In genomic region chr13:113057559-113057958, GRCh38 we compare ENCODE assay signal across 12 cellular contexts. TPM values are rescaled to one million over a fixed set of nuclear protein-coding genes. Genes with fewer than 3 reads are reported as not detected.
DNase-seq lines count a peak whose midpoint lies in the region; ATAC-seq, FAIRE-seq and TF ChIP-seq lines count a peak whose summit lies in the region.
"Not testable (repeated sequence)": the region's sequence is repeated elsewhere in the genome, so short reads cannot be mapped to it uniquely, and the experiment has no call there.
"Had no signal": no experiment of that assay in that cellular context is flagged by ENCODE, and none has a peak within 500 bp of the region (broad histone marks: within the 10 kb centered on the region; RNA-seq: fewer than 3 reads in every experiment).

No MANE protein-coding gene starts in this region.

- intact Hi-C loops in kidney (cut with DNase I); lower lobe of right lung (cut with DNase I); upper lobe of right lung (cut with DNase I): not testable (repeated sequence)
- intact Hi-C loops in spleen (cut with DNase I; ENCODE audit: low total_unique reads), result loop anchor here (10.0 kb wide), 1 partner anchor 167 kb away; no protein-coding TSS in a partner anchor

- not testable (repeated sequence) for H3K27ac ChIP-seq in RWPE2 (ENCODE audit: poor library complexity, severe bottlenecking); kidney (ENCODE audit: low read depth in 2 of 2, low read length in 2 of 2); lower lobe of right lung; spleen; upper lobe of right lung

- TF ChIP-seq POLR2A in spleen (IDR thresholded peaks at IDR 0.05), result not testable (repeated sequence)

- H3K4me1 ChIP-seq in RWPE2 (ENCODE audit: insufficient read depth, poor library complexity, severe bottlenecking); kidney (ENCODE audit: control insufficient read depth in 1 of 2, insufficient read depth in 1 of 2, low read depth in 1 of 2, low read length in 2 of 2); lower lobe of right lung; spleen; upper lobe of right lung: not testable (repeated sequence)

- not testable (repeated sequence) for H3K4me1 Mint-ChIP-seq in chondrocyte (ENCODE audit: low read depth)

- H3K4me3 Mint-ChIP-seq in chondrocyte (ENCODE audit: unreplicated experiment), result not testable (repeated sequence)

- not testable (repeated sequence) for FAIRE-seq in kidney (lab: Jason Lieb, UNC)

- H3K36me3 ChIP-seq in RWPE2 (ENCODE audit: low read depth); lower lobe of right lung; spleen; upper lobe of right lung: not testable (repeated sequence)
- peaks cover 3 to 11% of the 10 kb centered on the region in 2 donors for H3K36me3 ChIP-seq in kidney (ENCODE audit: control insufficient read depth in 1 of 2, insufficient read depth in 2 of 2, low read length in 2 of 2)

- TF ChIP-seq CTCF in RWPE2 (IDR thresholded peaks at IDR 0.05; ENCODE audit: poor library complexity, severe bottlenecking); chondrocyte (IDR thresholded peaks at IDR 0.05); kidney (IDR thresholded peaks at IDR 0.05; ENCODE audit: borderline replicate concordance, extremely low read depth, insufficient read depth); lower lobe of right lung (IDR thresholded peaks at IDR 0.05); spleen (IDR thresholded peaks at IDR 0.05 in 8 of 11, conservative IDR thresholded peaks at IDR 0.05 in 3 of 11); upper lobe of right lung (IDR thresholded peaks at IDR 0.05): not testable (repeated sequence)

- H3K27ac Mint-ChIP-seq in chondrocyte (ENCODE audit: unreplicated experiment), result not testable (repeated sequence)

- not testable (repeated sequence) for ATAC-seq in RWPE2 (ENCODE audit: low read depth); lower lobe of right lung; upper lobe of right lung

- H3K9me3 ChIP-seq in RWPE2 (ENCODE audit: severe bottlenecking); kidney (ENCODE audit: control insufficient read depth in 1 of 2, low read length in 2 of 2); lower lobe of right lung; spleen; upper lobe of right lung: not testable (repeated sequence)

- H3K27me3 ChIP-seq in RWPE2 (ENCODE audit: insufficient read depth, poor library complexity, severe bottlenecking); lower lobe of right lung (ENCODE audit: low read depth); spleen (replicated peaks in 1 of 7); upper lobe of right lung: not testable (repeated sequence)

- not testable (repeated sequence) for H3K27me3 Mint-ChIP-seq in chondrocyte (ENCODE audit: low read depth)

- not testable (repeated sequence) for H3K9me3 Mint-ChIP-seq in chondrocyte (ENCODE audit: low read depth)

- not testable (repeated sequence) for H3K9ac ChIP-seq in kidney (ENCODE audit: low read length in 2 of 2)

- H3K4me3 ChIP-seq in RWPE2 (ENCODE audit: severe bottlenecking); kidney (ENCODE audit: low read length in 2 of 2); lower lobe of right lung; spleen; upper lobe of right lung: not testable (repeated sequence)

- H3K36me3 Mint-ChIP-seq in chondrocyte (ENCODE audit: low read depth), result not testable (repeated sequence)

- 90 to 100% (median 95%) methylated on average over 3 of the region's 3 CpGs for WGBS in spleen, 5 donors

- DNase-seq in RWPE2 (ENCODE audit: low spot score) (peak; percentile 17), chondrocyte (ENCODE audit: low spot score) (peak; percentile 35), kidney (peak; percentile 29), lower lobe of right lung (peak; percentile 7), spleen (peak; percentile 12), upper lobe of right lung (peak; percentile 28)

RNA-seq across cellular contexts. Expression of gene F7, which starts 48.0 kb away (rescaled TPM):
- total RNA-seq in chondrocyte, result 0.34 to 0.85 TPM (median 0.60 TPM) in 3 replicates
- total RNA-seq in kidney, result 0.16 TPM
- polyA plus RNA-seq in kidney (ENCODE audit: insufficient read depth, low read depth, low replicate concordance), result 0.52 TPM
- not detected for total RNA-seq in lower lobe of right lung
- not detected for total RNA-seq in spleen
- polyA plus RNA-seq in spleen, result under 1 TPM in 1 of 3 donors, not detected in 2; 0.03 TPM
- 0.61 TPM for total RNA-seq in upper lobe of right lung
- total RNA-seq: A673; CD4-positive, alpha-beta memory T cell; CD4-positive, CD25-positive, alpha-beta regulatory T cell; G401; GM12878 had no signal
- polyA plus RNA-seq: CD14-positive monocyte; CD4-positive, alpha-beta memory T cell; CD4-positive, CD25-positive, alpha-beta regulatory T cell; GM12878 had no signal
